1 cellular context compared by ENCODE assay signal in genomic region chr3:184811999-184812844, GRCh38.
A peak's percentile ranks its signal among the peaks of the same experiment; 100 is the strongest.
TF ChIP-seq lines count a peak whose summit lies in the region.

VPS8 (plus strand) TSS chr3:184812166; CDS start chr3:184824633, 12,467 bp downstream.

TF ChIP-seq in GM12878, 131 proteins besides CTCF, POLR2A, EP300 and RAD21 (continued from another document and continues in another):
- TF ChIP-seq, protein P1, sequence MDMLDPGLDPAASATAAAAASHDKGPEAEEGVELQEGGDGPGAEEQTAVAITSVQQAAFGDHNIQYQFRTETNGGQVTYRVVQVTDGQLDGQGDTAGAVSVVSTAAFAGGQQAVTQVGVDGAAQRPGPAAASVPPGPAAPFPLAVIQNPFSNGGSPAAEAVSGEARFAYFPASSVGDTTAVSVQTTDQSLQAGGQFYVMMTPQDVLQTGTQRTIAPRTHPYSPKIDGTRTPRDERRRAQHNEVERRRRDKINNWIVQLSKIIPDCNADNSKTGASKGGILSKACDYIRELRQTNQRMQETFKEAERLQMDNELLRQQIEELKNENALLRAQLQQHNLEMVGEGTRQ (IDR thresholded peaks at IDR 0.05; ENCODE audit: borderline replicate concordance, low read depth, low read length): peak; percentile 93
- TF ChIP-seq E2F4 (IDR thresholded peaks at IDR 0.05; ENCODE audit: low read depth, low read length): no peak
- TF ChIP-seq STAT1 (conservative IDR thresholded peaks at IDR 0.05): peak; percentile 56; the same call in 1 of the 2 replicates
- no peak for TF ChIP-seq WRNIP1 (IDR thresholded peaks at IDR 0.05; ENCODE audit: borderline replicate concordance, low read depth, low read length)
- TF ChIP-seq SRF (IDR thresholded peaks at IDR 0.05; ENCODE audit: low read depth in 2 of 2, low read length in 2 of 2): no peak
- TF ChIP-seq JUNB (IDR thresholded peaks at IDR 0.05): no peak
- TF ChIP-seq, protein P2, sequence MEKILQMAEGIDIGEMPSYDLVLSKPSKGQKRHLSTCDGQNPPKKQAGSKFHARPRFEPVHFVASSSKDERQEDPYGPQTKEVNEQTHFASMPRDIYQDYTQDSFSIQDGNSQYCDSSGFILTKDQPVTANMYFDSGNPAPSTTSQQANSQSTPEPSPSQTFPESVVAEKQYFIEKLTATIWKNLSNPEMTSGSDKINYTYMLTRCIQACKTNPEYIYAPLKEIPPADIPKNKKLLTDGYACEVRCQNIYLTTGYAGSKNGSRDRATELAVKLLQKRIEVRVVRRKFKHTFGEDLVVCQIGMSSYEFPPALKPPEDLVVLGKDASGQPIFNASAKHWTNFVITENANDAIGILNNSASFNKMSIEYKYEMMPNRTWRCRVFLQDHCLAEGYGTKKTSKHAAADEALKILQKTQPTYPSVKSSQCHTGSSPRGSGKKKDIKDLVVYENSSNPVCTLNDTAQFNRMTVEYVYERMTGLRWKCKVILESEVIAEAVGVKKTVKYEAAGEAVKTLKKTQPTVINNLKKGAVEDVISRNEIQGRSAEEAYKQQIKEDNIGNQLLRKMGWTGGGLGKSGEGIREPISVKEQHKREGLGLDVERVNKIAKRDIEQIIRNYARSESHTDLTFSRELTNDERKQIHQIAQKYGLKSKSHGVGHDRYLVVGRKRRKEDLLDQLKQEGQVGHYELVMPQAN (conservative IDR thresholded peaks at IDR 0.05): peak; percentile 73
- TF ChIP-seq ZNF274 (IDR thresholded peaks at IDR 0.05; ENCODE audit: insufficient read depth, insufficient read length): no peak
- no peak for TF ChIP-seq CBX5 (IDR thresholded peaks at IDR 0.05; ENCODE audit: low read depth)
- TF ChIP-seq, protein P3, sequence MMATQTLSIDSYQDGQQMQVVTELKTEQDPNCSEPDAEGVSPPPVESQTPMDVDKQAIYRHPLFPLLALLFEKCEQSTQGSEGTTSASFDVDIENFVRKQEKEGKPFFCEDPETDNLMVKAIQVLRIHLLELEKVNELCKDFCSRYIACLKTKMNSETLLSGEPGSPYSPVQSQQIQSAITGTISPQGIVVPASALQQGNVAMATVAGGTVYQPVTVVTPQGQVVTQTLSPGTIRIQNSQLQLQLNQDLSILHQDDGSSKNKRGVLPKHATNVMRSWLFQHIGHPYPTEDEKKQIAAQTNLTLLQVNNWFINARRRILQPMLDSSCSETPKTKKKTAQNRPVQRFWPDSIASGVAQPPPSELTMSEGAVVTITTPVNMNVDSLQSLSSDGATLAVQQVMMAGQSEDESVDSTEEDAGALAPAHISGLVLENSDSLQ (IDR thresholded peaks at IDR 0.05): no peak
- TF ChIP-seq NR2C1 (IDR thresholded peaks at IDR 0.05): no peak
- TF ChIP-seq NR2F1 (conservative IDR thresholded peaks at IDR 0.05): no peak
- TF ChIP-seq, protein P4, sequence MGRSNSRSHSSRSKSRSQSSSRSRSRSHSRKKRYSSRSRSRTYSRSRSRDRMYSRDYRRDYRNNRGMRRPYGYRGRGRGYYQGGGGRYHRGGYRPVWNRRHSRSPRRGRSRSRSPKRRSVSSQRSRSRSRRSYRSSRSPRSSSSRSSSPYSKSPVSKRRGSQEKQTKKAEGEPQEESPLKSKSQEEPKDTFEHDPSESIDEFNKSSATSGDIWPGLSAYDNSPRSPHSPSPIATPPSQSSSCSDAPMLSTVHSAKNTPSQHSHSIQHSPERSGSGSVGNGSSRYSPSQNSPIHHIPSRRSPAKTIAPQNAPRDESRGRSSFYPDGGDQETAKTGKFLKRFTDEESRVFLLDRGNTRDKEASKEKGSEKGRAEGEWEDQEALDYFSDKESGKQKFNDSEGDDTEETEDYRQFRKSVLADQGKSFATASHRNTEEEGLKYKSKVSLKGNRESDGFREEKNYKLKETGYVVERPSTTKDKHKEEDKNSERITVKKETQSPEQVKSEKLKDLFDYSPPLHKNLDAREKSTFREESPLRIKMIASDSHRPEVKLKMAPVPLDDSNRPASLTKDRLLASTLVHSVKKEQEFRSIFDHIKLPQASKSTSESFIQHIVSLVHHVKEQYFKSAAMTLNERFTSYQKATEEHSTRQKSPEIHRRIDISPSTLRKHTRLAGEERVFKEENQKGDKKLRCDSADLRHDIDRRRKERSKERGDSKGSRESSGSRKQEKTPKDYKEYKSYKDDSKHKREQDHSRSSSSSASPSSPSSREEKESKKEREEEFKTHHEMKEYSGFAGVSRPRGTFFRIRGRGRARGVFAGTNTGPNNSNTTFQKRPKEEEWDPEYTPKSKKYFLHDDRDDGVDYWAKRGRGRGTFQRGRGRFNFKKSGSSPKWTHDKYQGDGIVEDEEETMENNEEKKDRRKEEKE (IDR thresholded peaks at IDR 0.05): no peak
- TF ChIP-seq, protein P5, sequence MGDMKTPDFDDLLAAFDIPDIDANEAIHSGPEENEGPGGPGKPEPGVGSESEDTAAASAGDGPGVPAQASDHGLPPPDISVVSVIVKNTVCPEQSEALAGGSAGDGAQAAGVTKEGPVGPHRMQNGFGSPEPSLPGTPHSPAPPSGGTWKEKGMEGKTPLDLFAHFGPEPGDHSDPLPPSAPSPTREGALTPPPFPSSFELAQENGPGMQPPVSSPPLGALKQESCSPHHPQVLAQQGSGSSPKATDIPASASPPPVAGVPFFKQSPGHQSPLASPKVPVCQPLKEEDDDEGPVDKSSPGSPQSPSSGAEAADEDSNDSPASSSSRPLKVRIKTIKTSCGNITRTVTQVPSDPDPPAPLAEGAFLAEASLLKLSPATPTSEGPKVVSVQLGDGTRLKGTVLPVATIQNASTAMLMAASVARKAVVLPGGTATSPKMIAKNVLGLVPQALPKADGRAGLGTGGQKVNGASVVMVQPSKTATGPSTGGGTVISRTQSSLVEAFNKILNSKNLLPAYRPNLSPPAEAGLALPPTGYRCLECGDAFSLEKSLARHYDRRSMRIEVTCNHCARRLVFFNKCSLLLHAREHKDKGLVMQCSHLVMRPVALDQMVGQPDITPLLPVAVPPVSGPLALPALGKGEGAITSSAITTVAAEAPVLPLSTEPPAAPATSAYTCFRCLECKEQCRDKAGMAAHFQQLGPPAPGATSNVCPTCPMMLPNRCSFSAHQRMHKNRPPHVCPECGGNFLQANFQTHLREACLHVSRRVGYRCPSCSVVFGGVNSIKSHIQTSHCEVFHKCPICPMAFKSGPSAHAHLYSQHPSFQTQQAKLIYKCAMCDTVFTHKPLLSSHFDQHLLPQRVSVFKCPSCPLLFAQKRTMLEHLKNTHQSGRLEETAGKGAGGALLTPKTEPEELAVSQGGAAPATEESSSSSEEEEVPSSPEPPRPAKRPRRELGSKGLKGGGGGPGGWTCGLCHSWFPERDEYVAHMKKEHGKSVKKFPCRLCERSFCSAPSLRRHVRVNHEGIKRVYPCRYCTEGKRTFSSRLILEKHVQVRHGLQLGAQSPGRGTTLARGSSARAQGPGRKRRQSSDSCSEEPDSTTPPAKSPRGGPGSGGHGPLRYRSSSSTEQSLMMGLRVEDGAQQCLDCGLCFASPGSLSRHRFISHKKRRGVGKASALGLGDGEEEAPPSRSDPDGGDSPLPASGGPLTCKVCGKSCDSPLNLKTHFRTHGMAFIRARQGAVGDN (IDR thresholded peaks at IDR 0.05): 0 out of 2 replicates have a peak, but pooled peaks have one; percentile 25
- TF ChIP-seq EED (IDR thresholded peaks at IDR 0.05; ENCODE audit: low read depth): no peak
- no peak for TF ChIP-seq BRCA1 (IDR thresholded peaks at IDR 0.05; ENCODE audit: low read depth, low read length)
- TF ChIP-seq SUZ12 (IDR thresholded peaks at IDR 0.05; ENCODE audit: unreplicated experiment): no peak
- TF ChIP-seq HDAC2 (IDR thresholded peaks at IDR 0.05): no peak
- TF ChIP-seq, protein P6, sequence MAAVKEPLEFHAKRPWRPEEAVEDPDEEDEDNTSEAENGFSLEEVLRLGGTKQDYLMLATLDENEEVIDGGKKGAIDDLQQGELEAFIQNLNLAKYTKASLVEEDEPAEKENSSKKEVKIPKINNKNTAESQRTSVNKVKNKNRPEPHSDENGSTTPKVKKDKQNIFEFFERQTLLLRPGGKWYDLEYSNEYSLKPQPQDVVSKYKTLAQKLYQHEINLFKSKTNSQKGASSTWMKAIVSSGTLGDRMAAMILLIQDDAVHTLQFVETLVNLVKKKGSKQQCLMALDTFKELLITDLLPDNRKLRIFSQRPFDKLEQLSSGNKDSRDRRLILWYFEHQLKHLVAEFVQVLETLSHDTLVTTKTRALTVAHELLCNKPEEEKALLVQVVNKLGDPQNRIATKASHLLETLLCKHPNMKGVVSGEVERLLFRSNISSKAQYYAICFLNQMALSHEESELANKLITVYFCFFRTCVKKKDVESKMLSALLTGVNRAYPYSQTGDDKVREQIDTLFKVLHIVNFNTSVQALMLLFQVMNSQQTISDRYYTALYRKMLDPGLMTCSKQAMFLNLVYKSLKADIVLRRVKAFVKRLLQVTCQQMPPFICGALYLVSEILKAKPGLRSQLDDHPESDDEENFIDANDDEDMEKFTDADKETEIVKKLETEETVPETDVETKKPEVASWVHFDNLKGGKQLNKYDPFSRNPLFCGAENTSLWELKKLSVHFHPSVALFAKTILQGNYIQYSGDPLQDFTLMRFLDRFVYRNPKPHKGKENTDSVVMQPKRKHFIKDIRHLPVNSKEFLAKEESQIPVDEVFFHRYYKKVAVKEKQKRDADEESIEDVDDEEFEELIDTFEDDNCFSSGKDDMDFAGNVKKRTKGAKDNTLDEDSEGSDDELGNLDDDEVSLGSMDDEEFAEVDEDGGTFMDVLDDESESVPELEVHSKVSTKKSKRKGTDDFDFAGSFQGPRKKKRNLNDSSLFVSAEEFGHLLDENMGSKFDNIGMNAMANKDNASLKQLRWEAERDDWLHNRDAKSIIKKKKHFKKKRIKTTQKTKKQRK (IDR thresholded peaks at IDR 0.05; ENCODE audit: low read depth, low read length): no peak
- no peak for TF ChIP-seq ZNF592 (IDR thresholded peaks at IDR 0.05)
- no peak for TF ChIP-seq ZBED1 (IDR thresholded peaks at IDR 0.05; ENCODE audit: borderline replicate concordance)
- peak; percentile 93 for TF ChIP-seq YY1 (IDR thresholded peaks at IDR 0.05; ENCODE audit: low read depth, low read length)
- no peak for TF ChIP-seq SKIL (IDR thresholded peaks at IDR 0.05; ENCODE audit: low read depth, poor library complexity, severe bottlenecking)
- TF ChIP-seq, protein P7, sequence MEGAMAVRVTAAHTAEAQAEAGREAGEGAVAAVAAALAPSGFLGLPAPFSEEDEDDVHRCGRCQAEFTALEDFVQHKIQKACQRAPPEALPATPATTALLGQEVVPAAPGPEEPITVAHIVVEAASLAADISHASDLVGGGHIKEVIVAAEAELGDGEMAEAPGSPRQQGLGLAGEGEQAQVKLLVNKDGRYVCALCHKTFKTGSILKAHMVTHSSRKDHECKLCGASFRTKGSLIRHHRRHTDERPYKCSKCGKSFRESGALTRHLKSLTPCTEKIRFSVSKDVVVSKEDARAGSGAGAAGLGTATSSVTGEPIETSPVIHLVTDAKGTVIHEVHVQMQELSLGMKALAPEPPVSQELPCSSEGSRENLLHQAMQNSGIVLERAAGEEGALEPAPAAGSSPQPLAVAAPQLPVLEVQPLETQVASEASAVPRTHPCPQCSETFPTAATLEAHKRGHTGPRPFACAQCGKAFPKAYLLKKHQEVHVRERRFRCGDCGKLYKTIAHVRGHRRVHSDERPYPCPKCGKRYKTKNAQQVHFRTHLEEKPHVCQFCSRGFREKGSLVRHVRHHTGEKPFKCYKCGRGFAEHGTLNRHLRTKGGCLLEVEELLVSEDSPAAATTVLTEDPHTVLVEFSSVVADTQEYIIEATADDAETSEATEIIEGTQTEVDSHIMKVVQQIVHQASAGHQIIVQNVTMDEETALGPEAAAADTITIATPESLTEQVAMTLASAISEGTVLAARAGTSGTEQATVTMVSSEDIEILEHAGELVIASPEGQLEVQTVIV (IDR thresholded peaks at IDR 0.05; ENCODE audit: borderline replicate concordance, partially characterized antibody): peak; percentile 88
- TF ChIP-seq TCF3 (IDR thresholded peaks at IDR 0.05; ENCODE audit: borderline replicate concordance, insufficient read depth, low read depth, low read length): no peak
- TF ChIP-seq RB1 (IDR thresholded peaks at IDR 0.05; ENCODE audit: borderline replicate concordance): 0 out of 2 replicates have a peak, but pooled peaks have one; percentile 48
- TF ChIP-seq ZNF207 (IDR thresholded peaks at IDR 0.05; ENCODE audit: borderline replicate concordance): peak; percentile 79; the same call in 1 of the 2 replicates
- no peak for TF ChIP-seq FOS (IDR thresholded peaks at IDR 0.05; ENCODE audit: borderline replicate concordance, extremely low read depth, insufficient read length)
